ENCODE assay signal across 16 cellular contexts in genomic region chr7:72336887-72337821, GRCh38.
DNase-seq lines count a peak whose midpoint lies in the region; ATAC-seq, FAIRE-seq and TF ChIP-seq lines count a peak whose summit lies in the region.
"Had no signal": no experiment of that assay in that cellular context is flagged by ENCODE, and none has a peak within 500 bp of the region (broad histone marks: within the 10 kb centered on the region; RNA-seq: fewer than 3 reads in every experiment).

No MANE protein-coding gene starts in this region.

- no peak overlapping the region for H3K4me2 ChIP-seq in PC-9

- H2AFZ ChIP-seq in PC-9 = no peak overlapping the region

- H3K36me3 ChIP-seq in NT2/D1 (ENCODE audit: insufficient read depth, insufficient read length, low read length) = no peaks in the 10 kb centered on the region
- no peaks in the 10 kb centered on the region for H3K36me3 ChIP-seq in psoas muscle (ENCODE audit: insufficient read depth in 1 of 2, low read depth in 1 of 2)
- H3K36me3 ChIP-seq in PC-9 (ENCODE audit: low read depth) = no peaks in the 10 kb centered on the region
- H3K36me3 ChIP-seq: gastrocnemius medialis, sigmoid colon had no signal

- H3K9me3 ChIP-seq in NT2/D1 (ENCODE audit: insufficient read depth, low read length) (no peaks in the 10 kb centered on the region), psoas muscle (no peaks in the 10 kb centered on the region), PC-9 (ENCODE audit: insufficient read depth, low read depth) (no peaks in the 10 kb centered on the region)
- H3K9me3 ChIP-seq: gastrocnemius medialis, testis had no signal

- 2 to 3% (median 2%) methylated on average over 46 to 91 of the region's 91 CpGs for WGBS in psoas muscle, 3 donors

- H3K4me1 ChIP-seq in NT2/D1 (ENCODE audit: insufficient read depth, insufficient read length) (no peaks in the 10 kb centered on the region), psoas muscle (no peaks in the 10 kb centered on the region), PC-9 (replicated peaks; ENCODE audit: insufficient read depth) (no peaks in the 10 kb centered on the region)
- H3K4me1 ChIP-seq: gastrocnemius medialis had no signal

- no peaks in the 10 kb centered on the region for H3F3A ChIP-seq in PC-9 (ENCODE audit: insufficient read depth, low read depth)

- CTCF ChIA-PET in PC-9 (lab: Charles Lee) = no interaction called here

- no peaks in the 10 kb centered on the region for H3K9me2 ChIP-seq in PC-9 (ENCODE audit: insufficient read depth)

- H3K4me3 ChIP-seq in NT2/D1 (ENCODE audit: insufficient read length, low read depth) (peak overlapping the region; percentile 72), psoas muscle (peak overlapping the region; percentile 11), PC-9 (no peak overlapping the region)
- H3K4me3 ChIP-seq: gastrocnemius medialis, sigmoid colon had no signal

- no peaks in the 10 kb centered on the region for H4K20me1 ChIP-seq in PC-9 (ENCODE audit: insufficient read depth)

- H3K79me2 ChIP-seq in PC-9 (ENCODE audit: low read depth) = no peaks in the 10 kb centered on the region

- peak overlapping the region; percentile 81 for H3K9ac ChIP-seq in NT2/D1 (ENCODE audit: insufficient read length, low read depth)

- POLR2A ChIA-PET in PC-9 (lab: Charles Lee; ENCODE audit: unreplicated experiment) = no interaction called here

- peak; percentile 69 for DNase-seq in NCI-H82 (lab: John Stamatoyannopoulos, UW)
- no peak for DNase-seq in NCI-H82 treated with DMSO at 0.1 percent for 48 hours (lab: John Stamatoyannopoulos, UW; ENCODE audit: unreplicated experiment)
- DNase-seq in NT2/D1 (ENCODE audit: low read depth, low spot score) = no peak
- peak in 41 of 42 donors; percentile 21 to 79 (median 55) for DNase-seq in head of caudate nucleus
- DNase-seq in psoas muscle = no peak
- DNase-seq in PC-9 = no peak
- no peak for DNase-seq in SW 1271 (lab: John Stamatoyannopoulos, UW)
- no peak for DNase-seq in RCC 7860 (ENCODE audit: low spot score)
- DNase-seq: activated CD4-positive, alpha-beta T cell treated with anti-CD3 and anti-CD28 coated beads for 48 hours; activated effector memory CD4-positive, alpha-beta T cell treated with anti-CD3 and anti-CD28 coated beads, Interleukin-2, amount 50 U/mL, for 16 hours; DMS153; gastrocnemius medialis; sigmoid colon; testis had no signal

- intact Hi-C loops in head of caudate nucleus (cut with DNase I) (no loop called here), psoas muscle (cut with DNase I) (no loop called here), PC-9 (cut with micrococcal nuclease; ENCODE audit: unreplicated experiment) (no loop called here)

- H3K27ac ChIP-seq in psoas muscle = no peak overlapping the region
- H3K27ac ChIP-seq in PC-9 = no peak overlapping the region
- H3K27ac ChIP-seq: gastrocnemius medialis, sigmoid colon, testis had no signal

- no peak for ATAC-seq in psoas muscle
- ATAC-seq: gastrocnemius medialis had no signal

- FAIRE-seq in RCC 7860 (lab: Jason Lieb, UNC) = no peak
- FAIRE-seq: colon, GM12891 had no signal

- no peak for TF ChIP-seq CTCF in psoas muscle (IDR thresholded peaks at IDR 0.05)
- TF ChIP-seq CTCF in PC-9 (conservative IDR thresholded peaks at IDR 0.05) = no peak

- H3K27me3 ChIP-seq in NT2/D1 (ENCODE audit: insufficient read depth, insufficient read length) (peaks cover 42% of the 10 kb centered on the region), psoas muscle (ENCODE audit: insufficient read depth in 3 of 3, low read length in 2 of 3) (peaks cover 0 to 50% (median 14%) of the 10 kb centered on the region in 3 donors), PC-9 (ENCODE audit: insufficient read depth, low read depth) (peaks cover 14% of the 10 kb centered on the region; the same call in 1 of the 2 replicates)
- H3K27me3 ChIP-seq: testis had no signal

- BruUV-seq in PC-9 (replicated peaks; lab: Mats Ljungman, UMichigan) = no TSS peak

Comparison
In these comparisons a context has a peak if more than half of its experiments do, and no peak if none do; other contexts are left out.
1. DNase-seq: peak in NCI-H82 (single experiment) and head of caudate nucleus (41 of 42); none in NCI-H82 treated with DMSO at 0.1 percent for 48 hours (single experiment), NT2/D1 (single experiment), psoas muscle (0 of 2), PC-9 (0 of 2), SW 1271 (0 of 2) and RCC 7860 (single experiment).